Comparison of ENCODE assay signal across 25 cellular contexts in the genomic region with DNA sequence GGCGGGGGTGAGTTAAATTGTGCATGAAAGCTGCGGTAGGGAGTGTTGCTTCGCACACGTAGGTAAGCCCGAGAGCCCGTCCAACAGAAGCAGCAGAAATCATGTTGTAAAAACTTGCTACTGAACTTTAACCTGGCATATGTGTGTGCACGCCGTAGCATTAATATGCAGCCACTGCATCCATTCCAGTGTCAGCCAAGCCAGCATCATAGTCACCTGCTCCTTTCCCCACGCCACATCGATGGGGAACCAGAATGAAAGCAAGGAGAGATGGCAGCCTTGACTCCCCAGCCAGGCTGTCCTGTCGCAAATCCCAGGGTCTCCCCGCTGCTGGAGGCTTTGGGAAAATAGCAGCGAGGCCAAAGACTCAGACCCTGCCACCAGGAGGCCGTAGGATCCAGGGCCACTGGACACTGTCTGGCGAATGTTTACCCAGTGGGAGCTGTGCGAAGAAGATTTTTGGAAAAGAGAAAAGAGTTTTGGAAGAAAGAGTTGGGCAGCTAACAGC.
"Had no signal": no experiment of that assay in that cellular context is flagged by ENCODE, and none has a peak within 500 bp of the region (broad histone marks: within the 10 kb centered on the region; RNA-seq: fewer than 3 reads in every experiment).

No MANE protein-coding gene starts in this region.

- H3K4me3 Mint-ChIP-seq: activated naive CD4-positive, alpha-beta T cell treated with anti-CD3 and anti-CD28 coated beads, Interleukin-2, amount 10 ng/mL, durations not matched to agents 7 days and 5 days; activated naive CD8-positive, alpha-beta T cell treated with anti-CD3 and anti-CD28 coated beads, Interleukin-2, amount 10 ng/mL, durations not matched to agents 7 days and 5 days; natural killer cell; neural progenitor cell; T-helper 17 cell had no signal

- H3K36me3 Mint-ChIP-seq: activated naive CD4-positive, alpha-beta T cell treated with anti-CD3 and anti-CD28 coated beads, Interleukin-2, amount 10 ng/mL, durations not matched to agents 7 days and 5 days; activated naive CD8-positive, alpha-beta T cell treated with anti-CD3 and anti-CD28 coated beads, Interleukin-2, amount 10 ng/mL, durations not matched to agents 7 days and 5 days; natural killer cell had no signal

- H3K4me2 ChIP-seq: hepatocyte, neural progenitor cell, SK-N-SH had no signal

- H2AFZ ChIP-seq: hepatocyte, neural progenitor cell had no signal

- DNase-seq: activated CD4-positive, alpha-beta T cell treated with anti-CD3 and anti-CD28 coated beads for 48 hours; activated CD4-positive, alpha-beta T cell treated with anti-CD3 and anti-CD28 coated beads, Interleukin-2, amount 50 U/mL, for 48 hours; activated CD8-positive, alpha-beta memory T cell treated with anti-CD3 and anti-CD28 coated beads for 24 hours; activated gamma-delta T cell; activated naive CD4-positive, alpha-beta T cell treated with anti-CD3 and anti-CD28 coated beads, Interleukin-2, amount 10 ng/mL, durations not matched to agents 7 days and 5 days; activated naive CD8-positive, alpha-beta T cell treated with anti-CD3 and anti-CD28 coated beads, Interleukin-2, amount 10 ng/mL, durations not matched to agents 7 days and 5 days; colonic mucosa; effector CD8-positive, alpha-beta T cell; gastrocnemius medialis; glutamatergic neuron; left colon; mesenchymal stem cell; natural killer cell; occipital lobe; right cardiac atrium; SK-N-SH; stimulated activated CD4-positive, alpha-beta T cell treated with anti-CD3 and anti-CD28 coated beads, Interleukin-2, amount 100 ng/mL, for 48 hours; stomach; T-helper 17 cell; T1000; thyroid gland; WERI-Rb-1 had no signal

- H3K9me3 Mint-ChIP-seq: activated naive CD4-positive, alpha-beta T cell treated with anti-CD3 and anti-CD28 coated beads, Interleukin-2, amount 10 ng/mL, durations not matched to agents 7 days and 5 days; activated naive CD8-positive, alpha-beta T cell treated with anti-CD3 and anti-CD28 coated beads, Interleukin-2, amount 10 ng/mL, durations not matched to agents 7 days and 5 days; natural killer cell had no signal

- H3K79me2 ChIP-seq: hepatocyte had no signal

- H3K4me1 ChIP-seq: colonic mucosa, gastrocnemius medialis, neural progenitor cell had no signal

- ATAC-seq: activated CD4-positive, CD25-positive, alpha-beta regulatory T cell treated with anti-CD3 and anti-CD28 coated beads, Interleukin-2, amount 50 U/mL, for 24 hours; gastrocnemius medialis; left colon; natural killer cell; right cardiac atrium; T-helper 17 cell had no signal

- H3K27ac ChIP-seq: colonic mucosa, gastrocnemius medialis, hepatocyte, neural progenitor cell, stomach, thyroid gland, WERI-Rb-1 had no signal

- H3K36me3 ChIP-seq: colonic mucosa, gastrocnemius medialis, neural progenitor cell, thyroid gland, WERI-Rb-1 had no signal

- H3K4me1 Mint-ChIP-seq: activated naive CD4-positive, alpha-beta T cell treated with anti-CD3 and anti-CD28 coated beads, Interleukin-2, amount 10 ng/mL, durations not matched to agents 7 days and 5 days; activated naive CD8-positive, alpha-beta T cell treated with anti-CD3 and anti-CD28 coated beads, Interleukin-2, amount 10 ng/mL, durations not matched to agents 7 days and 5 days; natural killer cell had no signal

- H3K27me3 Mint-ChIP-seq: activated naive CD8-positive, alpha-beta T cell treated with anti-CD3 and anti-CD28 coated beads, Interleukin-2, amount 10 ng/mL, durations not matched to agents 7 days and 5 days had no signal

- H3K9me3 ChIP-seq: colonic mucosa, gastrocnemius medialis, SK-N-SH, stomach, thyroid gland had no signal

- H3K9ac ChIP-seq: neural progenitor cell, SK-N-SH had no signal

- H3K27ac Mint-ChIP-seq: activated naive CD4-positive, alpha-beta T cell treated with anti-CD3 and anti-CD28 coated beads, Interleukin-2, amount 10 ng/mL, durations not matched to agents 7 days and 5 days; activated naive CD8-positive, alpha-beta T cell treated with anti-CD3 and anti-CD28 coated beads, Interleukin-2, amount 10 ng/mL, durations not matched to agents 7 days and 5 days; natural killer cell; neural progenitor cell; T-helper 17 cell had no signal

- H3K27me3 ChIP-seq: colonic mucosa, gastrocnemius medialis, hepatocyte, stomach, thyroid gland had no signal

- H3K4me3 ChIP-seq: colonic mucosa, gastrocnemius medialis, hepatocyte, neural progenitor cell, stomach, thyroid gland had no signal
